In genomic region chr1:22654692-22655091, GRCh38 we compare ENCODE assay signal across 13 cellular contexts. TPM values are rescaled to one million over a fixed set of nuclear protein-coding genes. Genes with fewer than 3 reads are reported as not detected.
DNase-seq lines count a peak whose midpoint lies in the region; ATAC-seq and TF ChIP-seq lines count a peak whose summit lies in the region.
"Had no signal": no experiment of that assay in that cellular context is flagged by ENCODE, and none has a peak within 500 bp of the region (broad histone marks: within the 10 kb centered on the region; RNA-seq: fewer than 3 reads in every experiment).

No MANE protein-coding gene starts in this region.

- peaks cover 0 to 27% (median 3%) of the 10 kb centered on the region in 3 donors for H3K27me3 ChIP-seq in psoas muscle (ENCODE audit: insufficient read depth in 3 of 3, low read length in 2 of 3)

- TF ChIP-seq CTCF in GM12873 (IDR thresholded peaks at IDR 0.05; ENCODE audit: insufficient read depth, low read depth, low read length, missing control alignments) (peak; percentile 46), endothelial cell (IDR thresholded peaks at IDR 0.05; ENCODE audit: unreplicated experiment) (peak; percentile 41), psoas muscle (IDR thresholded peaks at IDR 0.05) (no peak)

- H3K9me3 ChIP-seq in psoas muscle = no peaks in the 10 kb centered on the region
- H3K9me3 ChIP-seq: gastroesophageal sphincter had no signal

- no peak overlapping the region for H3K4me3 Mint-ChIP-seq in endothelial cell (ENCODE audit: unreplicated experiment)
- H3K4me3 Mint-ChIP-seq: naive B cell had no signal

- H3K27ac ChIP-seq in psoas muscle = no peak overlapping the region
- H3K27ac ChIP-seq: gastroesophageal sphincter had no signal

- ATAC-seq in psoas muscle = no peak
- ATAC-seq in stimulated activated naive CD8-positive, alpha-beta T cell treated with anti-CD3 and anti-CD28 coated beads, Interleukin-15, Interleukin-2, amounts not matched to agents 100 U/mL and 50 U/mL, for 24 hours = no peak
- no peak for ATAC-seq in HG03196 (IDR thresholded peaks at IDR 0.05; ENCODE audit: unreplicated experiment)
- ATAC-seq: gastroesophageal sphincter had no signal

- H3K36me3 Mint-ChIP-seq in endothelial cell (ENCODE audit: low read depth, unreplicated experiment) = no peaks in the 10 kb centered on the region
- H3K36me3 Mint-ChIP-seq: naive B cell had no signal

- no peaks in the 10 kb centered on the region for H3K4me1 ChIP-seq in psoas muscle
- H3K4me1 ChIP-seq: gastroesophageal sphincter had no signal

- 53 to 58% (median 55%) methylated on average over 5 of the region's 5 CpGs for WGBS in psoas muscle, 3 donors

- no peaks in the 10 kb centered on the region for H3K36me3 ChIP-seq in psoas muscle (ENCODE audit: insufficient read depth in 1 of 2, low read depth in 1 of 2)
- H3K36me3 ChIP-seq: gastroesophageal sphincter had no signal

- H3K4me3 ChIP-seq in psoas muscle = peak overlapping the region; percentile 32

- intact Hi-C loops in psoas muscle (cut with DNase I) = no loop called here

- H3K27ac Mint-ChIP-seq in endothelial cell (ENCODE audit: unreplicated experiment) = no peak overlapping the region
- H3K27ac Mint-ChIP-seq: naive B cell had no signal

- H3K4me1 Mint-ChIP-seq in endothelial cell (ENCODE audit: unreplicated experiment) = no peaks in the 10 kb centered on the region
- H3K4me1 Mint-ChIP-seq: naive B cell had no signal

- DNase-seq in NAMALWA (ENCODE audit: low spot score) = peak; percentile 41
- DNase-seq in endothelial cell (ENCODE audit: low spot score) = no peak
- DNase-seq in psoas muscle = no peak
- DNase-seq in stimulated activated naive CD8-positive, alpha-beta T cell treated with anti-CD3 and anti-CD28 coated beads, Interleukin-15, Interleukin-2, amounts not matched to agents 100 U/mL and 50 U/mL, for 24 hours = no peak
- no peak for DNase-seq in T-helper 1 cell
- no peak for DNase-seq in stimulated activated CD4-positive, alpha-beta T cell treated with anti-CD3 and anti-CD28 coated beads, Interleukin-12 subunit alpha, Interleukin-12 subunit beta, amount 100 ng/mL, for 4 hours
- DNase-seq: activated CD4-positive, CD25-positive, alpha-beta regulatory T cell treated with anti-CD3 and anti-CD28 coated beads, Interleukin-2, amount 50 U/mL, for 72 hours; kidney; naive B cell; NCI-H2029 treated with DMSO at 0.1 percent for 48 hours had no signal

- no peaks in the 10 kb centered on the region for H3K9me3 Mint-ChIP-seq in endothelial cell (ENCODE audit: unreplicated experiment)

- H3K27me3 Mint-ChIP-seq in endothelial cell (ENCODE audit: unreplicated experiment) = peaks cover 9% of the 10 kb centered on the region

RNA-seq across cellular contexts. Expression of gene C1QB, which starts 1.7 kb away (rescaled TPM):
- not detected for total RNA-seq in endothelial cell (ENCODE audit: unreplicated experiment)
- 10 to 100 TPM; 22.6 to 47.6 (median 30.0) TPM for total RNA-seq in psoas muscle
- polyA plus RNA-seq in psoas muscle = 10 to 100 TPM; 14.8 to 38.2 (median 16.3) TPM

RNA-seq across cellular contexts. Expression of gene C1QC, which starts 11.3 kb away (rescaled TPM):
- total RNA-seq in endothelial cell (ENCODE audit: unreplicated experiment) = not detected
- total RNA-seq in psoas muscle = 10 to 100 TPM; 24.2 to 39.1 (median 32.3) TPM
- polyA plus RNA-seq in psoas muscle = 10 to 100 TPM in 2 of 3 donors, 1 to 10 TPM in 1; 8.7 to 23.1 (median 10.4) TPM

RNA-seq across cellular contexts. Expression of gene C1QA, which starts 18.3 kb away (rescaled TPM):
- not detected for total RNA-seq in endothelial cell (ENCODE audit: unreplicated experiment)
- total RNA-seq in psoas muscle = 10 to 100 TPM; 18.7 to 36.8 (median 33.9) TPM
- 10 to 100 TPM; 15.8 to 29.9 (median 16.2) TPM for polyA plus RNA-seq in psoas muscle

RNA-seq across cellular contexts. Expression of gene EPHB2, which starts 55.9 kb away (rescaled TPM):
- total RNA-seq in endothelial cell (ENCODE audit: unreplicated experiment) (10.7 TPM), psoas muscle (1 to 10 TPM in 1 of 4 donors, under 1 TPM in 3; 0.17 to 2.1 (median 0.63) TPM)
- under 1 TPM in 2 of 3 donors, not detected in 1; 0.06 to 0.64 TPM for polyA plus RNA-seq in psoas muscle

Comparison
In these comparisons a context has a peak if more than half of its experiments do, and no peak if none do; other contexts are left out.
1. RNA of gene C1QB, which starts 1.7 kb away (total RNA-seq): 22.6 to 47.6 TPM in psoas muscle; not detected in endothelial cell (single experiment); every median in the first group is over 10 times any median in the second.
2. RNA of gene C1QC, which starts 11.3 kb away (total RNA-seq): 24.2 to 39.1 TPM in psoas muscle; not detected in endothelial cell (single experiment); every median in the first group is over 10 times any median in the second.
3. RNA of gene C1QA, which starts 18.3 kb away (total RNA-seq): 18.7 to 36.8 TPM in psoas muscle; not detected in endothelial cell (single experiment); every median in the first group is over 10 times any median in the second.